In genomic region chr16:47460755-47461597, GRCh38 we compare ENCODE assay signal across 8 cellular contexts. TPM values are rescaled to one million over a fixed set of nuclear protein-coding genes. Genes with fewer than 3 reads are reported as not detected.
A peak's percentile ranks its signal among the peaks of the same experiment; 100 is the strongest.
DNase-seq lines count a peak whose midpoint lies in the region; ATAC-seq lines count a peak whose summit lies in the region.

Gene ITFG1 (minus strand): TSS chr16:47461063. CDS start chr16:47461045, 18 bp downstream.
Gene PHKB (plus strand): TSS chr16:47461331. CDS start chr16:47461351, 20 bp downstream.

- peak within 1 kb of the TSS; percentile 88 to 99 (median 95) for H3K4me2 ChIP-seq in BLaER1 treated with 17β-estradiol and CSF1 and Interleukin-3, amounts not matched to agents 10 nM and 100 nM

- ATAC-seq in HG03439 (IDR thresholded peaks at IDR 0.05; ENCODE audit: unreplicated experiment) (peak; percentile 81), left lobe of liver (peak; percentile 96)

- H3K27ac ChIP-seq in BLaER1 treated with 17β-estradiol and CSF1 and Interleukin-3, amounts not matched to agents 10 nM and 100 nM = peak within 1 kb of the TSS; percentile 89 to 98 (median 95)

- H3K9ac ChIP-seq in BLaER1 treated with 17β-estradiol and CSF1 and Interleukin-3, amounts not matched to agents 10 nM and 100 nM = peak within 1 kb of the TSS; percentile 89 to 98 (median 96)

- peaks cover 0 to 17% (median 0%) of the 10 kb centered on the region in 11 experiments; a peak in 3 of 22 replicates for H4K20me1 ChIP-seq in BLaER1 treated with 17β-estradiol and CSF1 and Interleukin-3, amounts not matched to agents 10 nM and 100 nM

- peak within 1 kb of the TSS; percentile 80 to 98 (median 86) for H3K4me3 ChIP-seq in BLaER1 treated with 17β-estradiol and CSF1 and Interleukin-3, amounts not matched to agents 10 nM and 100 nM

- DNase-seq in GM19238 (ENCODE audit: insufficient read length, low spot score) (peak; percentile 64), NCI-H69 (lab: John Stamatoyannopoulos, UW) (peak; percentile 94), dedifferentiated amniotic fluid mesenchymal stem cell (ENCODE audit: extremely low spot score) (peak; percentile 84), left lobe of liver (ENCODE audit: low spot score) (peak; percentile 95)
- DNase-seq in activated CD4-positive, alpha-beta T cell treated with anti-CD3 and anti-CD28 coated beads, Interleukin-2, amount 50 U/mL, for 24 hours (ENCODE audit: low read depth in 1 of 2, low spot score in 1 of 2) = peak; percentile 89
- peak; percentile 96 for DNase-seq in stimulated activated CD4-positive, alpha-beta T cell treated with anti-CD3 and anti-CD28 coated beads, Interleukin-2, amount 100 ng/mL, for 24 hours

- H3K27me3 ChIP-seq in BLaER1 treated with 17β-estradiol and CSF1 and Interleukin-3, amounts not matched to agents 10 nM and 100 nM = no peaks in the 10 kb centered on the region

- peaks cover 49 to 82% (median 66%) of the 10 kb centered on the region in 10 experiments for H3K4me1 ChIP-seq in BLaER1 treated with 17β-estradiol and CSF1 and Interleukin-3, amounts not matched to agents 10 nM and 100 nM

- no peaks in the 10 kb centered on the region for H3K9me3 ChIP-seq in BLaER1 treated with 17β-estradiol and CSF1 and Interleukin-3, amounts not matched to agents 10 nM and 100 nM (replicated peaks in 1 of 11)

- H3K36me3 ChIP-seq in BLaER1 treated with 17β-estradiol and CSF1 and Interleukin-3, amounts not matched to agents 10 nM and 100 nM = peaks cover 15 to 31% (median 24%) of the 10 kb centered on the region in 11 experiments

RNA-seq across cellular contexts. Expression of gene ITFG1, which starts in this region (rescaled TPM):
- total RNA-seq in left lobe of liver = 27.3 TPM

RNA-seq across cellular contexts. Expression of gene PHKB, which starts in this region (rescaled TPM):
- 34.2 TPM for total RNA-seq in left lobe of liver

Comparison
In these comparisons a context has a peak if more than half of its experiments do, and no peak if none do; other contexts are left out.
1. Peak in every context shown above with its lines: DNase-seq, ATAC-seq, H3K4me3 ChIP-seq and H3K27ac ChIP-seq.